ENCODE assay signal across 8 cellular contexts in the genomic region with DNA sequence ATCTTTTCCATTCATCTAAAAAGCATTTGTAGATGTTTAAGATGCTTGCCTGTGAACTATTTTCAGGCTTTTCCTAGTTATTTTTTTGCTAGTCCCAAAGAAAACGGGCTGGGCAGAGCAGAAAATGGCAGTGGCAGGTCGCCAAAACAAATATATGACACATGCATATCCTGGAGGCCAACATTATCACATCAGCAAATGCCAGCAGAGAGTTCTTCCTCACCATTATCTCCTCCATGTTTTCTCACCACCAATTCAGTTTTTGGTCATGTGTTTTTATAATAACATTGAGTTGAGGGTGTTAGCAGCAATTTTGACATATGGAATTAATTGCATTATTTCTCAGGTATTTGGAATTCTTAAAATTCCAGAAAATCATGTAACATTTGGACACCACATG.
DNase-seq lines count a peak whose midpoint lies in the region; ATAC-seq and TF ChIP-seq lines count a peak whose summit lies in the region.

No MANE protein-coding gene starts in this region.

- peak; percentile 6 for DNase-seq in NCI-H1694 (lab: John Stamatoyannopoulos, UW)
- no peak for DNase-seq in NCI-H1694 treated with DMSO at 0.1 percent for 48 hours (lab: John Stamatoyannopoulos, UW)
- peak; percentile 77 to 80 for DNase-seq in SJSA1 (ENCODE audit: low read depth in 1 of 2, low spot score in 2 of 2)
- DNase-seq in fibroblast of the aortic adventitia (ENCODE audit: low read depth): peak; percentile 69
- peak; percentile 8 for DNase-seq in transverse colon
- no peak for DNase-seq in GF-D8 (lab: John Stamatoyannopoulos, UW)
- no peak for DNase-seq in activated CD4-positive, alpha-beta T cell treated with anti-CD3 and anti-CD28 coated beads, Interleukin-2, amount 50 U/mL, for 4 hours

- H3K4me3 ChIP-seq in SJSA1: no peak overlapping the region
- H3K4me3 ChIP-seq in fibroblast of the aortic adventitia (ENCODE audit: low read depth, low read length): no peak overlapping the region
- H3K4me3 ChIP-seq in transverse colon: no peak overlapping the region

- peaks cover 55% of the 10 kb centered on the region for H3K4me1 ChIP-seq in SJSA1 (replicated peaks)
- no peaks in the 10 kb centered on the region for H3K4me1 ChIP-seq in transverse colon

- no peak for TF ChIP-seq CTCF in fibroblast of the aortic adventitia (IDR thresholded peaks at IDR 0.05; ENCODE audit: insufficient read depth, low read length)
- TF ChIP-seq CTCF in transverse colon (IDR thresholded peaks at IDR 0.05): no peak

- H3K27ac ChIP-seq in SJSA1 (peak overlapping the region; percentile 69), transverse colon (no peak overlapping the region)

- H3K36me3 ChIP-seq in SJSA1 (no peaks in the 10 kb centered on the region), transverse colon (no peaks in the 10 kb centered on the region)

- H3K9me3 ChIP-seq in SJSA1 (replicated peaks): no peaks in the 10 kb centered on the region
- no peaks in the 10 kb centered on the region for H3K9me3 ChIP-seq in transverse colon

- in situ Hi-C loops in transverse colon (cut with MboI; ENCODE audit: low pct_ligation_motif_present in 1 of 4, low pct_unique_long_range_greater_than_20kb in 1 of 4, low sequenced_read_pairs in 3 of 4): no loop called here

- WGBS in transverse colon (ENCODE audit: low coverage in 1 of 2), 2 donors: 16 to 40% methylated on average over 1 to 2 of the region's 2 CpGs

- TF ChIP-seq EP300 in transverse colon (IDR thresholded peaks at IDR 0.05; ENCODE audit: low read depth): no peak

- intact Hi-C loops in transverse colon (cut with DNase I; ENCODE audit: low total_unique reads): no loop called here

- TF ChIP-seq POLR2A in transverse colon (IDR thresholded peaks at IDR 0.05): no peak

- ATAC-seq in HG02588 (IDR thresholded peaks at IDR 0.05; ENCODE audit: unreplicated experiment): no peak

- H3K27me3 ChIP-seq in SJSA1 (replicated peaks) (no peaks in the 10 kb centered on the region), transverse colon (no peaks in the 10 kb centered on the region)

Comparison
In these comparisons a context has a peak if more than half of its experiments do, and no peak if none do; other contexts are left out.
1. DNase-seq: peak in NCI-H1694 (single experiment), SJSA1 (2 of 2), fibroblast of the aortic adventitia (single experiment) and transverse colon (single experiment); none in NCI-H1694 treated with DMSO at 0.1 percent for 48 hours (single experiment), GF-D8 (single experiment) and activated CD4-positive, alpha-beta T cell treated with anti-CD3 and anti-CD28 coated beads, Interleukin-2, amount 50 U/mL, for 4 hours (0 of 2).